In genomic region chr1:72280131-72280530, GRCh38 we compare ENCODE assay signal across 21 cellular contexts. TPM values are rescaled to one million over a fixed set of nuclear protein-coding genes. Genes with fewer than 3 reads are reported as not detected.
A peak's percentile ranks its signal among the peaks of the same experiment; 100 is the strongest.
DNase-seq lines count a peak whose midpoint lies in the region; ATAC-seq, FAIRE-seq and TF ChIP-seq lines count a peak whose summit lies in the region.
"Had no signal": no experiment of that assay in that cellular context is flagged by ENCODE, and none has a peak within 500 bp of the region (broad histone marks: within the 10 kb centered on the region; RNA-seq: fewer than 3 reads in every experiment).

No MANE protein-coding gene starts in this region.

- no peaks in the 10 kb centered on the region for H3K36me3 Mint-ChIP-seq in Calu3 (ENCODE audit: insufficient read depth, unreplicated experiment)
- H3K36me3 Mint-ChIP-seq in activated CD4-positive, alpha-beta memory T cell treated with anti-CD3 and anti-CD28 coated beads for 36 hours, result no peaks in the 10 kb centered on the region
- peaks cover 1% of the 10 kb centered on the region for H3K36me3 Mint-ChIP-seq in activated T-helper 1 cell treated with anti-CD3 and anti-CD28 coated beads, Interleukin-12 subunit alpha, Interleukin-12 subunit beta, Interleukin-2, Interleukin-4 antibody, amounts not matched to agents 30 ng/mL and 10 ng/mL and 1 ng/mL, durations not matched to agents 14 hours and 24 hours and 36 hours (ENCODE audit: low read depth)
- no peaks in the 10 kb centered on the region for H3K36me3 Mint-ChIP-seq in WTC11

- CTCF ChIA-PET in Calu3 (lab: Charles Lee) (no interaction called here), WTC11 (lab: Charles Lee) (no interaction called here)
- CTCF ChIA-PET in activated CD4-positive, alpha-beta memory T cell treated with anti-CD3 and anti-CD28 coated beads for 36 hours (lab: Charles Lee), result no interaction called here

- H3K4me1 ChIP-seq in adipocyte (ENCODE audit: control insufficient read depth, insufficient read depth, low read length) (peaks cover 16% of the 10 kb centered on the region), kidney (ENCODE audit: control insufficient read depth in 1 of 2, insufficient read depth in 1 of 2, low read depth in 1 of 2, low read length in 2 of 2) (peaks cover 0 to 4% of the 10 kb centered on the region in 2 donors), stomach smooth muscle (ENCODE audit: control insufficient read depth, insufficient read depth, low read length) (peaks cover 8% of the 10 kb centered on the region), colonic mucosa (no peaks in the 10 kb centered on the region)
- H3K4me1 ChIP-seq: Caco-2 had no signal

- H3K4me3 ChIP-seq in adipocyte (ENCODE audit: low read length), result peak overlapping the region; percentile 95
- peak overlapping the region; percentile 2 to 20 for H3K4me3 ChIP-seq in kidney (ENCODE audit: low read length in 2 of 2)
- peak overlapping the region; percentile 95 to 98 for H3K4me3 ChIP-seq in stomach smooth muscle (ENCODE audit: low read length in 2 of 2)
- H3K4me3 ChIP-seq in colonic mucosa, result no peak overlapping the region
- H3K4me3 ChIP-seq: pancreas had no signal

- DNase-seq in Calu3, result no peak
- no peak for DNase-seq in adipocyte (ENCODE audit: low read depth)
- no peak for DNase-seq in kidney
- DNase-seq in colonic mucosa, result no peak
- no peak for DNase-seq in activated CD4-positive, alpha-beta memory T cell treated with anti-CD3 and anti-CD28 coated beads for 36 hours
- DNase-seq in activated T-helper 1 cell treated with anti-CD3 and anti-CD28 coated beads, Interleukin-12 subunit alpha, Interleukin-12 subunit beta, Interleukin-2, Interleukin-4 antibody, amounts not matched to agents 30 ng/mL and 10 ng/mL and 1 ng/mL, durations not matched to agents 14 hours and 24 hours and 36 hours (ENCODE audit: low spot score), result no peak
- no peak for DNase-seq in WTC11 (ENCODE audit: low spot score)
- DNase-seq: activated CD4-positive, alpha-beta memory T cell treated with anti-CD3 and anti-CD28 coated beads, Interleukin-2, amount 10 ng/mL, durations not matched to agents 7 days and 5 days; activated T-cell treated with anti-CD3 and anti-CD28 coated beads, Interleukin-2, amount 50 U/mL, for 4 hours; Caco-2; erythroblast; glutamatergic neuron; NCI-H2029; pancreas; SHP77 treated with DMSO at 0.1 percent for 48 hours; stimulated activated CD4-positive, alpha-beta T cell treated with anti-CD3 and anti-CD28 coated beads, Interleukin-12 subunit alpha, Interleukin-12 subunit beta, amount 100 ng/mL, for 4 hours had no signal

- BruUV-seq in Calu3 (replicated peaks; lab: Mats Ljungman, UMichigan), result TSS peak; percentile 6

- H3K9ac ChIP-seq in adipocyte (ENCODE audit: low read length) (peak overlapping the region; percentile 9), kidney (ENCODE audit: low read length in 2 of 2) (no peak overlapping the region), stomach smooth muscle (ENCODE audit: low read length in 2 of 2) (peak overlapping the region in 1 of 2 donors; percentile 26), colonic mucosa (ENCODE audit: low read depth in 2 of 2, low read length in 2 of 2) (no peak overlapping the region)

- intact Hi-C loops in Calu3 (cut with micrococcal nuclease; ENCODE audit: unreplicated experiment) (loop anchor here (5.0 to 10.0 kb wide), 4 partner anchors 87 to 342 kb away; no protein-coding TSS in a partner anchor), kidney (cut with DNase I) (no loop called here), colonic mucosa (cut with DNase I) (no loop called here)
- intact Hi-C loops in activated CD4-positive, alpha-beta memory T cell treated with anti-CD3 and anti-CD28 coated beads for 36 hours (cut with micrococcal nuclease), result loop anchor here (5.0 kb wide), 1 partner anchor 1198 kb away; the partner anchor contains the start of gene ZRANB2
- intact Hi-C loops in activated T-helper 1 cell treated with anti-CD3 and anti-CD28 coated beads, Interleukin-12 subunit alpha, Interleukin-12 subunit beta, Interleukin-2, Interleukin-4 antibody, amounts not matched to agents 30 ng/mL and 10 ng/mL and 1 ng/mL, durations not matched to agents 14 hours and 24 hours and 36 hours (cut with micrococcal nuclease), result loop anchor here (10.0 kb wide), 2 partner anchors 1195 to 1915 kb away; partner anchors contain the start of genes FPGT, LRRIQ3 and ZRANB2

- POLR2A ChIA-PET in activated CD4-positive, alpha-beta memory T cell treated with anti-CD3 and anti-CD28 coated beads for 36 hours (lab: Charles Lee), result no interaction called here
- POLR2A ChIA-PET in WTC11 (lab: Charles Lee), result no interaction called here

- H3K9me3 ChIP-seq in adipocyte (ENCODE audit: control insufficient read depth, low read length) (no peaks in the 10 kb centered on the region), kidney (ENCODE audit: control insufficient read depth in 1 of 2, low read length in 2 of 2) (no peaks in the 10 kb centered on the region), stomach smooth muscle (ENCODE audit: control insufficient read depth in 2 of 2, low read length in 2 of 2) (no peaks in the 10 kb centered on the region), colonic mucosa (no peaks in the 10 kb centered on the region)
- H3K9me3 ChIP-seq: Caco-2, pancreas had no signal

- no peak for FAIRE-seq in kidney (lab: Jason Lieb, UNC)
- FAIRE-seq: pancreas had no signal

- no peak overlapping the region for H3K4me3 Mint-ChIP-seq in Calu3 (ENCODE audit: low read depth, unreplicated experiment)
- no peak overlapping the region for H3K4me3 Mint-ChIP-seq in activated CD4-positive, alpha-beta memory T cell treated with anti-CD3 and anti-CD28 coated beads for 36 hours
- H3K4me3 Mint-ChIP-seq in activated T-helper 1 cell treated with anti-CD3 and anti-CD28 coated beads, Interleukin-12 subunit alpha, Interleukin-12 subunit beta, Interleukin-2, Interleukin-4 antibody, amounts not matched to agents 30 ng/mL and 10 ng/mL and 1 ng/mL, durations not matched to agents 14 hours and 24 hours and 36 hours, result no peak overlapping the region
- H3K4me3 Mint-ChIP-seq in WTC11, result no peak overlapping the region
- H3K4me3 Mint-ChIP-seq: activated CD4-positive, alpha-beta memory T cell treated with anti-CD3 and anti-CD28 coated beads, Interleukin-2, amount 10 ng/mL, durations not matched to agents 7 days and 5 days; activated T-cell treated with anti-CD3 and anti-CD28 coated beads, Interleukin-2, amount 50 U/mL, for 4 hours; B cell; T-helper 1 cell treated with Interleukin-12 subunit alpha and Interleukin-12 subunit beta and Interleukin-4 antibody, amounts not matched to agents 30 μg/mL and 1 μg/mL, for 36 hours had no signal

- no peaks in the 10 kb centered on the region for H3K9me3 Mint-ChIP-seq in Calu3 (ENCODE audit: low read depth, unreplicated experiment)
- no peaks in the 10 kb centered on the region for H3K9me3 Mint-ChIP-seq in activated CD4-positive, alpha-beta memory T cell treated with anti-CD3 and anti-CD28 coated beads for 36 hours
- H3K9me3 Mint-ChIP-seq in activated T-helper 1 cell treated with anti-CD3 and anti-CD28 coated beads, Interleukin-12 subunit alpha, Interleukin-12 subunit beta, Interleukin-2, Interleukin-4 antibody, amounts not matched to agents 30 ng/mL and 10 ng/mL and 1 ng/mL, durations not matched to agents 14 hours and 24 hours and 36 hours, result no peaks in the 10 kb centered on the region
- H3K9me3 Mint-ChIP-seq in WTC11, result no peaks in the 10 kb centered on the region
- H3K9me3 Mint-ChIP-seq: activated CD4-positive, alpha-beta memory T cell treated with anti-CD3 and anti-CD28 coated beads, Interleukin-2, amount 10 ng/mL, durations not matched to agents 7 days and 5 days; activated naive CD4-positive, alpha-beta T cell treated with anti-CD3 and anti-CD28 coated beads, Interleukin-2, amount 50 U/mL, for 72 hours; activated T-cell treated with anti-CD3 and anti-CD28 coated beads, Interleukin-2, amount 50 U/mL, for 4 hours; T-helper 1 cell treated with Interleukin-12 subunit alpha and Interleukin-12 subunit beta and Interleukin-4 antibody, amounts not matched to agents 30 μg/mL and 1 μg/mL, for 36 hours had no signal

- H3K27ac ChIP-seq in kidney (ENCODE audit: low read depth in 2 of 2, low read length in 2 of 2), result no peak overlapping the region
- H3K27ac ChIP-seq in stomach smooth muscle (ENCODE audit: low read length), result no peak overlapping the region
- H3K27ac ChIP-seq in colonic mucosa, result no peak overlapping the region
- H3K27ac ChIP-seq: HL-60, pancreas had no signal

- H3K4me1 Mint-ChIP-seq in Calu3 (ENCODE audit: low read depth, unreplicated experiment) (peaks cover 14% of the 10 kb centered on the region), WTC11 (peaks cover 10% of the 10 kb centered on the region)
- H3K4me1 Mint-ChIP-seq in activated CD4-positive, alpha-beta memory T cell treated with anti-CD3 and anti-CD28 coated beads for 36 hours (ENCODE audit: low read depth), result peaks cover 13% of the 10 kb centered on the region
- peaks cover 14% of the 10 kb centered on the region for H3K4me1 Mint-ChIP-seq in activated T-helper 1 cell treated with anti-CD3 and anti-CD28 coated beads, Interleukin-12 subunit alpha, Interleukin-12 subunit beta, Interleukin-2, Interleukin-4 antibody, amounts not matched to agents 30 ng/mL and 10 ng/mL and 1 ng/mL, durations not matched to agents 14 hours and 24 hours and 36 hours (ENCODE audit: low read depth)

- no peak overlapping the region for H3K27ac Mint-ChIP-seq in Calu3 (ENCODE audit: unreplicated experiment)
- no peak overlapping the region for H3K27ac Mint-ChIP-seq in activated CD4-positive, alpha-beta memory T cell treated with anti-CD3 and anti-CD28 coated beads for 36 hours
- no peak overlapping the region for H3K27ac Mint-ChIP-seq in activated T-helper 1 cell treated with anti-CD3 and anti-CD28 coated beads, Interleukin-12 subunit alpha, Interleukin-12 subunit beta, Interleukin-2, Interleukin-4 antibody, amounts not matched to agents 30 ng/mL and 10 ng/mL and 1 ng/mL, durations not matched to agents 14 hours and 24 hours and 36 hours
- H3K27ac Mint-ChIP-seq in WTC11, result no peak overlapping the region
- H3K27ac Mint-ChIP-seq: activated CD4-positive, alpha-beta memory T cell treated with anti-CD3 and anti-CD28 coated beads, Interleukin-2, amount 10 ng/mL, durations not matched to agents 7 days and 5 days; activated naive CD4-positive, alpha-beta T cell treated with anti-CD3 and anti-CD28 coated beads, Interleukin-2, amount 50 U/mL, for 72 hours; B cell; T-helper 1 cell treated with Interleukin-12 subunit alpha and Interleukin-12 subunit beta and Interleukin-4 antibody, amounts not matched to agents 30 μg/mL and 1 μg/mL, for 36 hours had no signal

- H3K36me3 ChIP-seq in adipocyte (ENCODE audit: control insufficient read depth, insufficient read depth, low read length, severe bottlenecking) (no peaks in the 10 kb centered on the region), kidney (ENCODE audit: control insufficient read depth in 1 of 2, insufficient read depth in 2 of 2, low read length in 2 of 2) (no peaks in the 10 kb centered on the region), stomach smooth muscle (ENCODE audit: control insufficient read depth in 2 of 2, insufficient read depth in 2 of 2, low read length in 2 of 2) (no peaks in the 10 kb centered on the region), colonic mucosa (no peaks in the 10 kb centered on the region)
- H3K36me3 ChIP-seq: pancreas had no signal

- H3K27me3 ChIP-seq in adipocyte (replicated peaks; ENCODE audit: control insufficient read depth, insufficient read depth, low read length), result no peaks in the 10 kb centered on the region
- H3K27me3 ChIP-seq in stomach smooth muscle (ENCODE audit: control insufficient read depth in 1 of 2, insufficient read depth in 2 of 2, low read length in 2 of 2), result no peaks in the 10 kb centered on the region
- peaks cover 7% of the 10 kb centered on the region for H3K27me3 ChIP-seq in colonic mucosa
- H3K27me3 ChIP-seq: pancreas had no signal

- TF ChIP-seq CTCF in Calu3 (IDR thresholded peaks at IDR 0.05; ENCODE audit: unreplicated experiment) (no peak), kidney (IDR thresholded peaks at IDR 0.05; ENCODE audit: borderline replicate concordance, extremely low read depth, insufficient read depth) (no peak), colonic mucosa (IDR thresholded peaks at IDR 0.05) (no peak), WTC11 (IDR thresholded peaks at IDR 0.05) (no peak)

- ATAC-seq in WTC11, result no peak
- ATAC-seq: activated naive CD4-positive, alpha-beta T cell treated with anti-CD3 and anti-CD28 coated beads, Interleukin-2, amount 50 U/mL, for 72 hours; activated T-cell treated with anti-CD3 and anti-CD28 coated beads, Interleukin-2, amount 50 U/mL, for 4 hours; pancreas had no signal

- no peaks in the 10 kb centered on the region for H3K27me3 Mint-ChIP-seq in Calu3 (ENCODE audit: unreplicated experiment)
- peaks cover 15% of the 10 kb centered on the region for H3K27me3 Mint-ChIP-seq in activated CD4-positive, alpha-beta memory T cell treated with anti-CD3 and anti-CD28 coated beads for 36 hours
- H3K27me3 Mint-ChIP-seq in activated T-helper 1 cell treated with anti-CD3 and anti-CD28 coated beads, Interleukin-12 subunit alpha, Interleukin-12 subunit beta, Interleukin-2, Interleukin-4 antibody, amounts not matched to agents 30 ng/mL and 10 ng/mL and 1 ng/mL, durations not matched to agents 14 hours and 24 hours and 36 hours (ENCODE audit: insufficient read depth), result peaks cover 29% of the 10 kb centered on the region
- peaks cover 16% of the 10 kb centered on the region for H3K27me3 Mint-ChIP-seq in WTC11 (ENCODE audit: low read depth)

RNA-seq across cellular contexts. Expression of gene NEGR1, which starts 2.2 kb away (rescaled TPM):
- 15.1 and 19.2 TPM in 2 replicates for total RNA-seq in Calu3 (2022)
- total RNA-seq in kidney, result 10.2 TPM
- polyA plus RNA-seq in kidney (ENCODE audit: insufficient read depth, low read depth, low replicate concordance), result 3.0 TPM
- 1 to 10 TPM; 4.0 to 9.2 TPM for total RNA-seq in colonic mucosa
- not detected for total RNA-seq in activated CD4-positive, alpha-beta memory T cell treated with anti-CD3 and anti-CD28 coated beads for 36 hours
- total RNA-seq in activated T-helper 1 cell treated with anti-CD3 and anti-CD28 coated beads, Interleukin-12 subunit alpha, Interleukin-12 subunit beta, Interleukin-2, Interleukin-4 antibody, amounts not matched to agents 30 ng/mL and 10 ng/mL and 1 ng/mL, durations not matched to agents 14 hours and 24 hours and 36 hours, result not detected in 2 replicates
- 2.7 to 3.0 TPM (median 2.9 TPM) in 3 replicates for total RNA-seq in WTC11 (2021)
- total RNA-seq: activated CD4-positive, alpha-beta memory T cell treated with anti-CD3 and anti-CD28 coated beads, Interleukin-2, amount 10 ng/mL, durations not matched to agents 7 days and 5 days; activated naive CD4-positive, alpha-beta T cell treated with anti-CD3 and anti-CD28 coated beads, Interleukin-2, amount 50 U/mL, for 72 hours; activated T-cell treated with anti-CD3 and anti-CD28 coated beads, Interleukin-2, amount 50 U/mL, for 4 hours; B cell; Caco-2 had no signal

Comparison
In these comparisons a context has a peak if more than half of its experiments do, and no peak if none do; other contexts are left out.
1. intact Hi-C loops: an anchor here in Calu3 (5.0 to 10.0 kb wide), activated CD4-positive, alpha-beta memory T cell treated with anti-CD3 and anti-CD28 coated beads for 36 hours (5.0 kb wide) and activated T-helper 1 cell treated with anti-CD3 and anti-CD28 coated beads, Interleukin-12 subunit alpha, Interleukin-12 subunit beta, Interleukin-2, Interleukin-4 antibody, amounts not matched to agents 30 ng/mL and 10 ng/mL and 1 ng/mL, durations not matched to agents 14 hours and 24 hours and 36 hours (10.0 kb wide); none called in kidney and colonic mucosa.